ENCODE assay signal across 8 cellular contexts in the genomic region with DNA sequence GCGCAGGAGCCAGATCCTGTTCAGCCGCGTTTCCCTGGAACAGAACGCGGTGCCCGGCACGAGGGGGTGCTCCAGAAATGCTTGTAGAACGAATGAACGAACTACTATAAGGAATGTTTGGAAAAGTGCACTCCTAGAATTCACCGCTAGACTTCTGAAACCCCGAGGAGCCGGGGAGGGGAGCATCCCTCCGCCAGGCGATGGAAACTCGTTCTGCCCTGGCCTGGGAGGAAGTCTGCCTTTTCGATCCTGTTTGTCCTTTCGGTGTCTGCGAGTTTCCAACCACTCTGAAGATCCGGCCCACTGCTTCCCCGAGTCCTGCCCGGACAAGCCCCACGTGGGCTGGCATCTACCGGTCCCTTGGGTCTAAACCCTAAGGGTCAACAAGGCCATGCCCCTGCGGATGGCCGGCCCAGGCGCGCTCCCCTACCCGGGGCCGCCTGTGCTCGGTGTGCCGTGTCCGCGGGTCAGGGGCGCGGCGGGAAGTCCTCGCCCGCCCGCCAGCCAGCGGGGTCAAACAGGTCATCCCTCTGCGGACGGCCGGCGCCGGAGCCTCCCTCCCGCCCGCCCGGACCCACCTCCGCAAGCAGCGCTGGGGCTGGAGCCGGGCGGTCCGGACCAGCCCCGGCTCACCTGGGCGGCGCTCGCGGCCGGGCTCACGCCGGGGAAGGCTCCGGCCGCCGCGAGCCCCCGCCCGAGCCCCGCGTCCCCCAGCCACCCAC. TPM values are rescaled to one million over a fixed set of nuclear protein-coding genes. Genes with fewer than 3 reads are reported as not detected.
DNase-seq lines count a peak whose midpoint lies in the region; ATAC-seq and TF ChIP-seq lines count a peak whose summit lies in the region.

No MANE protein-coding gene starts in this region.

- CTCF ChIA-PET in BJ (lab: Yijun Ruan, JAX): interaction anchor here (0.7 to 3.8 kb wide), 5 partner anchors 60 to 836 kb away, joined by 5 to 36 read pairs (median 13); no protein-coding TSS in a partner anchor

- peaks cover 30% of the 10 kb centered on the region for H3K4me1 ChIP-seq in HUES64 (ENCODE audit: insufficient read depth, low read length)
- H3K4me1 ChIP-seq in stomach: peaks cover 19 to 46% (median 32%) of the 10 kb centered on the region in 4 donors

- H3K4me3 ChIP-seq in BJ (ENCODE audit: low read depth, low read length): peak overlapping the region; percentile 59
- H3K4me3 ChIP-seq in HUES64 (ENCODE audit: low read length): peak overlapping the region; percentile 83
- peak overlapping the region; percentile 62 to 73 (median 68) for H3K4me3 ChIP-seq in stomach

- POLR2A ChIA-PET in BJ (lab: Charles Lee): no interaction called here

- H3K27me3 ChIP-seq in BJ (ENCODE audit: control insufficient read depth, insufficient read depth, low read length) (peaks cover 10% of the 10 kb centered on the region), HUES64 (ENCODE audit: insufficient read depth, low read length) (peaks cover 40% of the 10 kb centered on the region), stomach (peaks cover 0 to 44% (median 0%) of the 10 kb centered on the region in 3 donors)

- WGBS in HUES64: under 1% methylated on average over 57 of the region's 69 CpGs
- WGBS in stomach, 5 donors: 0 to 2% (median 1%) methylated on average over 29 to 69 of the region's 69 CpGs

- H3K9me3 ChIP-seq in HUES64 (ENCODE audit: insufficient read depth, low read depth, low read length) (no peaks in the 10 kb centered on the region), stomach (no peaks in the 10 kb centered on the region)

- DNase-seq in BJ (ENCODE audit: low read depth) (no peak), T47D (ENCODE audit: low read depth in 1 of 2, low spot score in 1 of 2) (peak; percentile 49 to 50), kidney glomerular epithelial cell (lab: John Stamatoyannopoulos, UW) (peak; percentile 47), stomach (no peak), NCI-H2196 treated with DMSO at 0.1 percent for 48 hours (lab: John Stamatoyannopoulos, UW; ENCODE audit: unreplicated experiment) (no peak), NCI-H146 (lab: John Stamatoyannopoulos, UW) (no peak)

- no peak for TF ChIP-seq CTCF in BJ (IDR thresholded peaks at IDR 0.05; ENCODE audit: insufficient read depth, low read depth, low read length)
- TF ChIP-seq CTCF in stomach (IDR thresholded peaks at IDR 0.05): no peak

- ATAC-seq in HG03457 (IDR thresholded peaks at IDR 0.05; ENCODE audit: unreplicated experiment): no peak

- intact Hi-C loops in stomach (cut with DNase I; ENCODE audit: low total_unique reads): loop anchor here (10.0 kb wide), 1 partner anchor 120 kb away; no protein-coding TSS in a partner anchor

- no peak for TF ChIP-seq EP300 in stomach (IDR thresholded peaks at IDR 0.05)

- no peak overlapping the region for H3K27ac ChIP-seq in HUES64 (ENCODE audit: low read depth, low read length)
- H3K27ac ChIP-seq in stomach: peak overlapping the region; percentile 41 to 90 (median 74)

- in situ Hi-C loops in T47D (cut with HindIII; ENCODE audit: low pct_unique_long_range_greater_than_20kb, low sequenced_read_pairs): no loop called here

- H3K36me3 ChIP-seq in BJ (ENCODE audit: control insufficient read depth, insufficient read depth, low read length) (no peaks in the 10 kb centered on the region), HUES64 (ENCODE audit: insufficient read depth, low read length) (peaks cover 4% of the 10 kb centered on the region; the same call in 1 of the 2 replicates), stomach (no peaks in the 10 kb centered on the region)

- H3K9ac ChIP-seq in HUES64 (ENCODE audit: low read depth, low read length): peak overlapping the region; percentile 75

- no peak for TF ChIP-seq POLR2A in stomach (IDR thresholded peaks at IDR 0.05)

RNA-seq across cellular contexts. Expression of a gene that starts 0.5 kb away (rescaled TPM):
- polyA plus RNA-seq in BJ (2011; rRNA removed): 10.7 and 13.2 TPM in 2 replicates
- 22.5 and 27.0 TPM in 2 replicates for polyA minus RNA-seq in BJ (2011; rRNA and poly(A)+ RNA removed)
- polyA plus RNA-seq in HUES64 (2013, experiment 1 of 2): 26.9 TPM
- 35.7 TPM for polyA plus RNA-seq in HUES64 (2013, experiment 2 of 2)
- total RNA-seq in stomach: 100 to 1,000 TPM in 2 of 5 donors, 10 to 100 TPM in 3; 21.0 to 226 (median 29.9) TPM
- 10 to 100 TPM in 1 of 3 donors, 1 to 10 TPM in 2; 9.0 to 62.9 (median 9.1) TPM for polyA plus RNA-seq in stomach

Comparison
In these comparisons a context has a peak if more than half of its experiments do, and no peak if none do; other contexts are left out.
1. DNase-seq: peak in T47D (2 of 2) and kidney glomerular epithelial cell (single experiment); none in BJ (single experiment), stomach (single experiment), NCI-H2196 treated with DMSO at 0.1 percent for 48 hours (single experiment) and NCI-H146 (single experiment).
2. Peak in every context shown above with its lines, with median percentiles within 50 percentile points of each other: H3K4me3 ChIP-seq.